8 cellular contexts compared by ENCODE assay signal in genomic region chr13:91133941-91134772, GRCh38.
DNase-seq lines count a peak whose midpoint lies in the region; ATAC-seq, FAIRE-seq and TF ChIP-seq lines count a peak whose summit lies in the region.

No MANE protein-coding gene starts in this region.

- no peak overlapping the region for H2BK120ac ChIP-seq in IMR-90 (ENCODE audit: low read depth, low read length)

- H2AFZ ChIP-seq in IMR-90 (replicated peaks; ENCODE audit: low read length, poor library complexity) (no peak overlapping the region), mammary epithelial cell (ENCODE audit: low read depth, low read length) (no peak overlapping the region), keratinocyte (ENCODE audit: control insufficient read depth, low read length) (no peak overlapping the region)

- peak; percentile 69 for TF ChIP-seq CTCF in IMR-90 (conservative IDR thresholded peaks at IDR 0.05; ENCODE audit: low read depth, low read length)
- peak; percentile 25 to 76 (median 66) for TF ChIP-seq CTCF in Peyer's patch (IDR thresholded peaks at IDR 0.05)
- peak; percentile 71 to 81 for TF ChIP-seq CTCF in mammary epithelial cell (conservative IDR thresholded peaks at IDR 0.05 in 1 of 2, IDR thresholded peaks at IDR 0.05 in 1 of 2; ENCODE audit: extremely low read depth in 1 of 2, insufficient read depth in 1 of 2, low read depth in 1 of 2, low read length in 2 of 2)
- peak; percentile 65 to 76 (median 68) for TF ChIP-seq CTCF in keratinocyte (optimal IDR thresholded peaks at IDR 0.05 in 1 of 3, IDR thresholded peaks at IDR 0.05 in 1 of 3, conservative IDR thresholded peaks at IDR 0.05 in 1 of 3; ENCODE audit: extremely low read depth in 1 of 3, insufficient read depth in 2 of 3, low read length in 3 of 3)

- no peak overlapping the region for H2AK9ac ChIP-seq in IMR-90 (replicated peaks; ENCODE audit: low read depth, low read length, poor library complexity)

- no peak overlapping the region for H2BK15ac ChIP-seq in IMR-90 (ENCODE audit: low read depth, low read length)

- CTCF ChIA-PET in IMR-90 (lab: Yijun Ruan, JAX) (interaction anchor here (0.7 to 1.0 kb wide), 2 partner anchors 9 to 81 kb away, joined by 3 to 4 read pairs; no protein-coding TSS in a partner anchor), mammary epithelial cell (lab: Charles Lee; ENCODE audit: low non-redundant PET) (no interaction called here)

- no peak overlapping the region for H3K14ac ChIP-seq in IMR-90 (replicated peaks; ENCODE audit: low read depth, low read length)

- BruUV-seq in IMR-90 (replicated peaks; lab: Mats Ljungman, UMichigan) (no TSS peak), mammary epithelial cell (replicated peaks; lab: Mats Ljungman, UMichigan) (no TSS peak)

- no CpG with 5 or more reads among the region's 10 CpGs for WGBS in IMR-90 (ENCODE audit: extremely low coverage in 2 of 2, insufficient read length in 1 of 2), 2 experiments
- WGBS in mammary epithelial cell (ENCODE audit: low coverage, missing lambda C conversion rate) = 36% methylated on average over 10 of the region's 10 CpGs

- no peak overlapping the region for H3K4me3 ChIP-seq in IMR-90 (ENCODE audit: insufficient read depth, low read depth, low read length)
- H3K4me3 ChIP-seq in Peyer's patch = no peak overlapping the region
- no peak overlapping the region for H3K4me3 ChIP-seq in mammary epithelial cell (replicated peaks in 1 of 3; ENCODE audit: insufficient read depth in 1 of 3, low read depth in 2 of 3, low read length in 3 of 3)
- H3K4me3 ChIP-seq in keratinocyte (ENCODE audit: control insufficient read depth in 2 of 3, extremely low read depth in 1 of 3, insufficient read depth in 2 of 3, low read depth in 1 of 3, low read length in 3 of 3) = no peak overlapping the region

- H3K9ac ChIP-seq in IMR-90 (ENCODE audit: low read depth, low read length) = no peak overlapping the region
- H3K9ac ChIP-seq in mammary epithelial cell (ENCODE audit: insufficient read depth, low read length) = no peak overlapping the region
- no peak overlapping the region for H3K9ac ChIP-seq in keratinocyte (ENCODE audit: control insufficient read depth, extremely low read depth, insufficient read depth, low read length)

- H3K36me3 ChIP-seq in IMR-90 (ENCODE audit: control insufficient read depth, insufficient read depth, low read length) (no peaks in the 10 kb centered on the region), Peyer's patch (no peaks in the 10 kb centered on the region), mammary epithelial cell (ENCODE audit: insufficient read depth, low read length) (no peaks in the 10 kb centered on the region), keratinocyte (ENCODE audit: control insufficient read depth in 2 of 2, extremely low read depth in 1 of 2, insufficient read depth in 2 of 2, low read length in 2 of 2) (no peaks in the 10 kb centered on the region)

- H3K27me3 ChIP-seq in IMR-90 (ENCODE audit: control insufficient read depth, insufficient read depth, low read length) (no peaks in the 10 kb centered on the region), Peyer's patch (no peaks in the 10 kb centered on the region), mammary epithelial cell (ENCODE audit: insufficient read depth, low read length) (no peaks in the 10 kb centered on the region), keratinocyte (ENCODE audit: control insufficient read depth, extremely low read depth, insufficient read depth, low read length) (no peaks in the 10 kb centered on the region)

- no peak overlapping the region for H3K4ac ChIP-seq in IMR-90 (ENCODE audit: low read depth, low read length)

- peak; percentile 15 for DNase-seq in activated CD8-positive, alpha-beta memory T cell treated with anti-CD3 and anti-CD28 coated beads, Interleukin-2, amount 50 U/mL, for 4 hours
- no peak for DNase-seq in activated CD8-positive, alpha-beta memory T cell treated with anti-CD3 and anti-CD28 coated beads, Interleukin-2, amount 50 U/mL, for 48 hours
- DNase-seq in IMR-90 = peak; percentile 54
- peak in 1 of 3 donors; percentile 76 for DNase-seq in Peyer's patch
- DNase-seq in mammary epithelial cell = peak; percentile 49
- DNase-seq in keratinocyte (ENCODE audit: low read depth, low spot score) = peak; percentile 36
- peak; percentile 46 for DNase-seq in stimulated activated CD4-positive, alpha-beta T cell treated with anti-CD3 and anti-CD28 coated beads, Interleukin-4, amount 100 ng/mL, for 24 hours

- dilution Hi-C loops in IMR-90 (cut with HindIII; ENCODE audit: low sequenced_read_pairs, unreplicated experiment) (no loop called here), mammary epithelial cell (cut with HindIII; ENCODE audit: low sequenced_read_pairs) (no loop called here), keratinocyte (cut with MboI; ENCODE audit: extremely low pct_ligation_motif_present, low sequenced_read_pairs) (no loop called here)

- no peak overlapping the region for H3K23ac ChIP-seq in IMR-90 (ENCODE audit: low read depth, low read length)

- H3K79me2 ChIP-seq in mammary epithelial cell (ENCODE audit: insufficient read depth, low read length) (no peaks in the 10 kb centered on the region), keratinocyte (ENCODE audit: control insufficient read depth, insufficient read depth, low read length) (no peaks in the 10 kb centered on the region)

- no peak overlapping the region for H3K18ac ChIP-seq in IMR-90 (ENCODE audit: low read depth, low read length)

- H4K8ac ChIP-seq in IMR-90 (ENCODE audit: low read depth in 2 of 2, low read length in 2 of 2) = no peak overlapping the region

- no peak overlapping the region for H3K27ac ChIP-seq in IMR-90 (ENCODE audit: insufficient read depth, low read length)
- H3K27ac ChIP-seq in Peyer's patch = no peak overlapping the region
- H3K27ac ChIP-seq in mammary epithelial cell (ENCODE audit: insufficient read depth, low read depth, low read length) = no peak overlapping the region
- H3K27ac ChIP-seq in keratinocyte (ENCODE audit: control insufficient read depth, insufficient read depth, low read length) = no peak overlapping the region

- TF ChIP-seq RAD21 in IMR-90 (IDR thresholded peaks at IDR 0.05; ENCODE audit: low read length) = peak; percentile 57

- TF ChIP-seq POLR2A in IMR-90 (IDR thresholded peaks at IDR 0.05; ENCODE audit: low read depth, low read length) (no peak), Peyer's patch (IDR thresholded peaks at IDR 0.05) (no peak)

- H3K56ac ChIP-seq in IMR-90 (ENCODE audit: extremely low read depth, insufficient read depth, low read length) = no peak overlapping the region

- no peak overlapping the region for H4K91ac ChIP-seq in IMR-90 (ENCODE audit: insufficient read depth, low read depth, low read length)

- in situ Hi-C loops in IMR-90 (cut with MboI; ENCODE audit: low sequenced_read_pairs) = no loop called here
- in situ Hi-C loops in mammary epithelial cell (cut with MboI; ENCODE audit: low sequenced_read_pairs in 2 of 2) = no loop called here

- intact Hi-C loops in IMR-90 (cut with micrococcal nuclease) = loop anchor here (2.0 kb wide), 3 partner anchors 51 to 589 kb away; no protein-coding TSS in a partner anchor
- intact Hi-C loops in mammary epithelial cell (cut with micrococcal nuclease) = loop anchor here (1.0 to 5.0 kb wide), 6 partner anchors 51 to 643 kb away; no protein-coding TSS in a partner anchor

- no peaks in the 10 kb centered on the region for H3K4me1 ChIP-seq in IMR-90 (ENCODE audit: control insufficient read depth, insufficient read depth, low read length)
- H3K4me1 ChIP-seq in Peyer's patch = no peaks in the 10 kb centered on the region
- H3K4me1 ChIP-seq in mammary epithelial cell (ENCODE audit: insufficient read depth, low read length) = no peaks in the 10 kb centered on the region
- no peaks in the 10 kb centered on the region for H3K4me1 ChIP-seq in keratinocyte (ENCODE audit: control insufficient read depth, extremely low read depth, insufficient read depth, low read length)

- peak; percentile 88 for ATAC-seq in GM21737 (IDR thresholded peaks at IDR 0.05; ENCODE audit: unreplicated experiment)
- peak; percentile 59 for ATAC-seq in IMR-90 (ENCODE audit: low read depth)

- H2AK5ac ChIP-seq in IMR-90 (ENCODE audit: low read depth, low read length) = no peak overlapping the region

- H3K9me3 ChIP-seq in IMR-90 (ENCODE audit: control insufficient read depth, insufficient read depth, low read length) (no peaks in the 10 kb centered on the region), Peyer's patch (no peaks in the 10 kb centered on the region), mammary epithelial cell (replicated peaks; ENCODE audit: insufficient read depth, low read length) (no peaks in the 10 kb centered on the region), keratinocyte (ENCODE audit: control insufficient read depth, low read depth, low read length) (no peaks in the 10 kb centered on the region)

- FAIRE-seq in keratinocyte (lab: Jason Lieb, UNC) = no peak

- no peak overlapping the region for H4K5ac ChIP-seq in IMR-90 (ENCODE audit: low read depth, low read length)

- no peaks in the 10 kb centered on the region for H3K79me1 ChIP-seq in IMR-90 (ENCODE audit: low read depth in 1 of 2, low read length in 2 of 2)

- no peaks in the 10 kb centered on the region for H3K9me1 ChIP-seq in IMR-90 (ENCODE audit: insufficient read depth, low read length)
- H3K9me1 ChIP-seq in keratinocyte (ENCODE audit: control insufficient read depth, extremely low read depth, insufficient read depth, low read length) = no peaks in the 10 kb centered on the region

- POLR2A ChIA-PET in IMR-90 (lab: Charles Lee; ENCODE audit: unreplicated experiment) = no interaction called here

- H4K20me1 ChIP-seq in IMR-90 (ENCODE audit: insufficient read depth, low read length) (no peaks in the 10 kb centered on the region), mammary epithelial cell (ENCODE audit: insufficient read depth, low read length) (no peaks in the 10 kb centered on the region), keratinocyte (ENCODE audit: control insufficient read depth, extremely low read depth, insufficient read depth, low read length) (no peaks in the 10 kb centered on the region)

- H2BK5ac ChIP-seq in IMR-90 (ENCODE audit: low read depth, low read length, poor library complexity, severe bottlenecking) = no peak overlapping the region

- no peak overlapping the region for H2BK20ac ChIP-seq in IMR-90 (ENCODE audit: low read depth, low read length)

- no peak overlapping the region for H3K4me2 ChIP-seq in IMR-90 (ENCODE audit: low read depth, low read length)
- no peak overlapping the region for H3K4me2 ChIP-seq in mammary epithelial cell (ENCODE audit: insufficient read depth, low read depth, low read length)
- H3K4me2 ChIP-seq in keratinocyte (ENCODE audit: control insufficient read depth, extremely low read depth, insufficient read depth, low read depth, low read length) = no peak overlapping the region

TF ChIP-seq in IMR-90, 13 proteins besides CTCF, POLR2A, EP300 and RAD21 (continues in another document):
- TF ChIP-seq MAZ (IDR thresholded peaks at IDR 0.05; ENCODE audit: borderline replicate concordance, low read depth, low read length) (no peak), SMC3 (IDR thresholded peaks at IDR 0.05; ENCODE audit: low read depth, low read length) (peak; percentile 45)
